ENCODE assay signal across 1 cellular context in the genomic region with DNA sequence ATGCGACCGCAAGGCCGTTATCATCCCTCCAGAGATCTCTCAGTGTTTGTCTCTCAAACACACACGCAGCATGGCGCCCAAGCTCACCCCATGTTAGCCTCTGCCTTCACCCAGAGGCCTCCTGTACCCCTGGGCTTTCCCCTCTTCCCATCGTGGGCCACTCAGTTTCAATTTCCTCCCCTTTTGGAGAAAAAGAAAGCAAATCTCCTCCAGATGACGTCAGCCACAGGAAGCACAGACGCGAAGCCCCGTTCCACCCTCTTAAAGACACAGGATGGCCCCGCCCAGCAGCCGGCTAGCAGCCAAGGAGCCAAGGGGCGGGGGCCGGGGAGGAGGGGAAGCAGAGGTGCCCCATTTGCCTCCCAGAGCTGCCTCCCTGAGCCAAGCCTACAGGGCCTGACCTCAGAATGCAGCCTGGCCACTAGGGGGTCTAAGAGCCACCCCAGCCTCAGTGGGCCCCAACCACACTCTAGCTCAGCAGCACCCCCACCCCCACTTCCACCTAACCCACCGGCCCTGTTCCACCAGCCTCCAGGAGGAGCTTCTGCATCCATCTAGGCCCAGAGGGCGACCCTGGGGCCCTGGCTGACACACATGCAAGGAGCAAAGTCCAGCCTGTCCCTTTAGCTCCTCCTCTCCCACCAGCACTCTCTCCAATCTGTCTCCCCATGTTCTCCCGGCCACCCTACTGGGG.
TF ChIP-seq lines count a peak whose summit lies in the region.

No MANE protein-coding gene starts in this region.

TF ChIP-seq in H1, 55 proteins besides CTCF, POLR2A, EP300 and RAD21 (continued from another document):
- peak; percentile 98 for TF ChIP-seq ATF2 (IDR thresholded peaks at IDR 0.05; ENCODE audit: low read length)
TF ChIP-seq in H1: peak in this region for 22.
